ENCODE assay signal across 12 cellular contexts in the genomic region with DNA sequence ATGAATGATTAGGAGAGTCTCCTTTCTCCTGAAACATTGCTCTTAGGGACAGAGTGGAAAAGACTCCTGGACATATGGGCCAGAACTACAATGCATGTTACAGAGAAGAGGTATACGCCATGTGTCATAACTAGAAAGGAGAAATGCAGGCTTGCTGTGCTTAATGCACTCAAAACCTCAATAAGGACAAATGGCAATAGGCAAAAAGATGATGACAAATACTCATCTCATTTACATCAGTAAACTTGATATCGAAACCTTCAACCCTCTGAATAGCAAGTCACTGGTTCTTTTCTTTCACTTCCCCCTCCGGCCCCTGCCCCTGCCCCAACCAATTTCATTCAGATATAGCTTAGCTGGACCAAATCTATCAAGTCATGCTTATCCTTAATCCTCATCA. TPM values are rescaled to one million over a fixed set of nuclear protein-coding genes. Genes with fewer than 3 reads are reported as not detected.
DNase-seq lines count a peak whose midpoint lies in the region; ATAC-seq, FAIRE-seq and TF ChIP-seq lines count a peak whose summit lies in the region.
"Had no signal": no experiment of that assay in that cellular context is flagged by ENCODE, and none has a peak within 500 bp of the region (broad histone marks: within the 10 kb centered on the region; RNA-seq: fewer than 3 reads in every experiment).

No MANE protein-coding gene starts in this region.

- ATAC-seq in GM19397 (IDR thresholded peaks at IDR 0.05; ENCODE audit: unreplicated experiment) (peak; percentile 77), HG02885 (IDR thresholded peaks at IDR 0.05; ENCODE audit: poor library complexity, unreplicated experiment) (peak; percentile 86)

- H3K4me1 ChIP-seq in Karpas-422 (ENCODE audit: low read length), result peaks cover 36% of the 10 kb centered on the region
- peaks cover 3 to 6% of the 10 kb centered on the region in 2 donors for H3K4me1 ChIP-seq in breast epithelium

- intact Hi-C loops in breast epithelium (cut with DNase I; ENCODE audit: low total_unique reads), result no loop called here

- no peaks in the 10 kb centered on the region for H3K9me2 ChIP-seq in Karpas-422 (replicated peaks; ENCODE audit: insufficient read depth, low read length)

- peak; percentile 94 for FAIRE-seq in GM12892 (lab: Jason Lieb, UNC)

- no peak for TF ChIP-seq CTCF in breast epithelium (IDR thresholded peaks at IDR 0.05)

- H3K27me3 ChIP-seq in Karpas-422 (ENCODE audit: low read length) (no peaks in the 10 kb centered on the region), breast epithelium (peaks cover 0 to 12% of the 10 kb centered on the region in 2 donors)

- H2AFZ ChIP-seq in Karpas-422 (ENCODE audit: low read length), result no peak overlapping the region

- TF ChIP-seq POLR2A in GM12892 (IDR thresholded peaks at IDR 0.05; ENCODE audit: low read depth, low read length) (no peak), breast epithelium (IDR thresholded peaks at IDR 0.05) (no peak)

- H3K36me3 ChIP-seq in Karpas-422 (ENCODE audit: insufficient read depth, low read length) (no peaks in the 10 kb centered on the region), breast epithelium (no peaks in the 10 kb centered on the region)
- H3K36me3 ChIP-seq: BLaER1, thoracic aorta had no signal

- no peak for DNase-seq in GM12892 (ENCODE audit: insufficient read length)
- DNase-seq in Karpas-422, result no peak
- no peak for DNase-seq in HUDEP-2 (lab: John Stamatoyannopoulos, UW; ENCODE audit: unreplicated experiment in 76 of 76)
- no peak for DNase-seq in activated naive CD4-positive, alpha-beta T cell (lab: John Stamatoyannopoulos, UW)
- no peak for DNase-seq in breast epithelium (ENCODE audit: low spot score in 2 of 2)
- DNase-seq in activated effector memory CD4-positive, alpha-beta T cell treated with Interleukin-2 at 50 U/mL for 16 hours, result no peak
- DNase-seq: activated CD4-positive, CD25-positive, alpha-beta regulatory T cell; effector CD4-positive, alpha-beta T cell had no signal

- H3K27ac ChIP-seq in Karpas-422 (ENCODE audit: low read length), result no peak overlapping the region
- no peak overlapping the region for H3K27ac ChIP-seq in breast epithelium
- H3K27ac ChIP-seq: BLaER1, thoracic aorta had no signal

- no peak overlapping the region for H3K9ac ChIP-seq in Karpas-422 (ENCODE audit: low read length)
- H3K9ac ChIP-seq: BLaER1 had no signal

- H3K4me2 ChIP-seq in Karpas-422 (ENCODE audit: low read depth, low read length, poor library complexity, severe bottlenecking), result peak overlapping the region; percentile 14
- H3K4me2 ChIP-seq: BLaER1 had no signal

- H3K79me2 ChIP-seq in Karpas-422 (ENCODE audit: low read length), result no peaks in the 10 kb centered on the region

- H3K9me3 ChIP-seq in Karpas-422 (ENCODE audit: low read length), result no peaks in the 10 kb centered on the region
- H3K9me3 ChIP-seq in breast epithelium, result no peaks in the 10 kb centered on the region
- H3K9me3 ChIP-seq: thoracic aorta had no signal

- no peaks in the 10 kb centered on the region for H4K20me1 ChIP-seq in Karpas-422 (ENCODE audit: insufficient read depth, low read depth, low read length)
- H4K20me1 ChIP-seq: BLaER1 had no signal

- H3K4me3 ChIP-seq in Karpas-422 (ENCODE audit: low read length) (no peak overlapping the region), breast epithelium (no peak overlapping the region)
- H3K4me3 ChIP-seq: BLaER1, thoracic aorta had no signal

RNA-seq across cellular contexts. Expression of gene GPR88, which starts 1.9 kb away (rescaled TPM):
- polyA plus RNA-seq in GM12892 (2012; ENCODE audit: missing spikeins), result not detected
- not detected in 2 replicates for total RNA-seq in Karpas-422 (2014; rRNA removed; shearing (Covaris generic); ENCODE audit: low replicate concordance)
- under 1 TPM; 0.16 to 0.44 (median 0.33) TPM for total RNA-seq in breast epithelium
